ENCODE assay signal across 1 cellular context in genomic region chr19:4684312-4685095, GRCh38.
TF ChIP-seq lines count a peak whose summit lies in the region.

No MANE protein-coding gene starts in this region.

TF ChIP-seq in HepG2, 621 proteins besides CTCF, POLR2A, EP300 and RAD21:
- TF ChIP-seq, protein P1, sequence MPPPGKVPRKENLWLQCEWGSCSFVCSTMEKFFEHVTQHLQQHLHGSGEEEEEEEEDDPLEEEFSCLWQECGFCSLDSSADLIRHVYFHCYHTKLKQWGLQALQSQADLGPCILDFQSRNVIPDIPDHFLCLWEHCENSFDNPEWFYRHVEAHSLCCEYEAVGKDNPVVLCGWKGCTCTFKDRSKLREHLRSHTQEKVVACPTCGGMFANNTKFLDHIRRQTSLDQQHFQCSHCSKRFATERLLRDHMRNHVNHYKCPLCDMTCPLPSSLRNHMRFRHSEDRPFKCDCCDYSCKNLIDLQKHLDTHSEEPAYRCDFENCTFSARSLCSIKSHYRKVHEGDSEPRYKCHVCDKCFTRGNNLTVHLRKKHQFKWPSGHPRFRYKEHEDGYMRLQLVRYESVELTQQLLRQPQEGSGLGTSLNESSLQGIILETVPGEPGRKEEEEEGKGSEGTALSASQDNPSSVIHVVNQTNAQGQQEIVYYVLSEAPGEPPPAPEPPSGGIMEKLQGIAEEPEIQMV (CRISPR knock-in tag; IDR thresholded peaks at IDR 0.05; ENCODE audit: low read depth) = no peak
- TF ChIP-seq, protein P2, sequence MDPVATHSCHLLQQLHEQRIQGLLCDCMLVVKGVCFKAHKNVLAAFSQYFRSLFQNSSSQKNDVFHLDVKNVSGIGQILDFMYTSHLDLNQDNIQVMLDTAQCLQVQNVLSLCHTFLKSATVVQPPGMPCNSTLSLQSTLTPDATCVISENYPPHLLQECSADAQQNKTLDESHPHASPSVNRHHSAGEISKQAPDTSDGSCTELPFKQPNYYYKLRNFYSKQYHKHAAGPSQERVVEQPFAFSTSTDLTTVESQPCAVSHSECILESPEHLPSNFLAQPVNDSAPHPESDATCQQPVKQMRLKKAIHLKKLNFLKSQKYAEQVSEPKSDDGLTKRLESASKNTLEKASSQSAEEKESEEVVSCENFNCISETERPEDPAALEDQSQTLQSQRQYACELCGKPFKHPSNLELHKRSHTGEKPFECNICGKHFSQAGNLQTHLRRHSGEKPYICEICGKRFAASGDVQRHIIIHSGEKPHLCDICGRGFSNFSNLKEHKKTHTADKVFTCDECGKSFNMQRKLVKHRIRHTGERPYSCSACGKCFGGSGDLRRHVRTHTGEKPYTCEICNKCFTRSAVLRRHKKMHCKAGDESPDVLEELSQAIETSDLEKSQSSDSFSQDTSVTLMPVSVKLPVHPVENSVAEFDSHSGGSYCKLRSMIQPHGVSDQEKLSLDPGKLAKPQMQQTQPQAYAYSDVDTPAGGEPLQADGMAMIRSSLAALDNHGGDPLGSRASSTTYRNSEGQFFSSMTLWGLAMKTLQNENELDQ (CRISPR knock-in tag; IDR thresholded peaks at IDR 0.05; ENCODE audit: borderline replicate concordance) = no peak
- TF ChIP-seq, protein P3, sequence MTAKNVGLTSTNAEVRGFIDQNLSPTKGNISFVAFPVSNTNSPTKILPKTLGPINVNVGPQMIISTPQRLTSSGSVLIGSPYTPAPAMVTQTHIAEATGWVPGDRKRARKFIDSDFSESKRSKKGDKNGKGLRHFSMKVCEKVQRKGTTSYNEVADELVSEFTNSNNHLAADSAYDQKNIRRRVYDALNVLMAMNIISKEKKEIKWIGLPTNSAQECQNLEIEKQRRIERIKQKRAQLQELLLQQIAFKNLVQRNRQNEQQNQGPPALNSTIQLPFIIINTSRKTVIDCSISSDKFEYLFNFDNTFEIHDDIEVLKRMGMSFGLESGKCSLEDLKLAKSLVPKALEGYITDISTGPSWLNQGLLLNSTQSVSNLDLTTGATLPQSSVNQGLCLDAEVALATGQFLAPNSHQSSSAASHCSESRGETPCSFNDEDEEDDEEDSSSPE (CRISPR knock-in tag; IDR thresholded peaks at IDR 0.05) = no peak
- TF ChIP-seq AGO2 (optimal IDR thresholded peaks at IDR 0.05; ENCODE audit: low read depth, low read length) (peak; percentile 53), RAD51 (IDR thresholded peaks at IDR 0.05; ENCODE audit: borderline replicate concordance) (no peak), RBFOX2 (IDR thresholded peaks at IDR 0.05; ENCODE audit: low read depth, low read length) (0 out of 2 replicates have a peak, but pooled peaks have one; percentile 26)
- TF ChIP-seq, protein P4, sequence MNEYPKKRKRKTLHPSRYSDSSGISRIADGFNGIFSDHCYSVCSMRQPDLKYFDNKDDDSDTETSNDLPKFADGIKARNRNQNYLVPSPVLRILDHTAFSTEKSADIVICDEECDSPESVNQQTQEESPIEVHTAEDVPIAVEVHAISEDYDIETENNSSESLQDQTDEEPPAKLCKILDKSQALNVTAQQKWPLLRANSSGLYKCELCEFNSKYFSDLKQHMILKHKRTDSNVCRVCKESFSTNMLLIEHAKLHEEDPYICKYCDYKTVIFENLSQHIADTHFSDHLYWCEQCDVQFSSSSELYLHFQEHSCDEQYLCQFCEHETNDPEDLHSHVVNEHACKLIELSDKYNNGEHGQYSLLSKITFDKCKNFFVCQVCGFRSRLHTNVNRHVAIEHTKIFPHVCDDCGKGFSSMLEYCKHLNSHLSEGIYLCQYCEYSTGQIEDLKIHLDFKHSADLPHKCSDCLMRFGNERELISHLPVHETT (CRISPR knock-in tag; conservative IDR thresholded peaks at IDR 0.05) = no peak
